Comparison of ENCODE assay signal across 20 cellular contexts in genomic region chr6:17054647-17055046, GRCh38. TPM values are rescaled to one million over a fixed set of nuclear protein-coding genes. Genes with fewer than 3 reads are reported as not detected.
"Had no signal": no experiment of that assay in that cellular context is flagged by ENCODE, and none has a peak within 500 bp of the region (broad histone marks: within the 10 kb centered on the region; RNA-seq: fewer than 3 reads in every experiment).

No MANE protein-coding gene starts in this region.

- H3K4me3 ChIP-seq: dorsolateral prefrontal cortex, esophagus muscularis mucosa, right atrium auricular region, skin epidermis, stomach, testis had no signal

- H3K27me3 ChIP-seq: dorsolateral prefrontal cortex, esophagus muscularis mucosa, right atrium auricular region, stomach, testis had no signal

- DNase-seq: activated B cell treated with CpG ODN at 0.5 μM for 24 hours; activated CD4-positive, alpha-beta T cell treated with anti-CD3 and anti-CD28 coated beads, Interleukin-2, amount 50 U/mL, for 1 hour; activated naive CD4-positive, alpha-beta T cell treated with anti-CD3 and anti-CD28 coated beads, Interleukin-2, amount 50 U/mL, for 16 hours; activated T-cell treated with anti-CD3 and anti-CD28 coated beads for 4 hours; dorsolateral prefrontal cortex; endodermal cell; hypothalamus; mesendoderm; posterior cingulate gyrus; stomach; testis had no signal

- ATAC-seq: natural killer cell treated with Interleukin-12 subunit alpha and Interleukin-12 subunit beta and Interleukin-15 and Interleukin-18, amount 100 ng/mL, for 72 hours had no signal

- H3K9me3 Mint-ChIP-seq: activated B cell treated with CpG ODN at 0.5 μM for 24 hours; endodermal cell; natural killer cell treated with Interleukin-12 subunit alpha and Interleukin-12 subunit beta and Interleukin-15 and Interleukin-18, amount 100 ng/mL, for 72 hours; T-helper 2 cell treated with Interferon-gamma antibody and Interleukin-4, amounts not matched to agents 5 μg/mL and 100 μg/mL, for 36 hours had no signal

- H3K4me1 Mint-ChIP-seq: activated B cell treated with CpG ODN at 0.5 μM for 24 hours, endodermal cell had no signal

- H3K4me3 Mint-ChIP-seq: activated B cell treated with CpG ODN at 0.5 μM for 24 hours; endodermal cell; natural killer cell treated with Interleukin-12 subunit alpha and Interleukin-12 subunit beta and Interleukin-15 and Interleukin-18, amount 100 ng/mL, for 72 hours; T-helper 2 cell treated with Interferon-gamma antibody and Interleukin-4, amounts not matched to agents 5 μg/mL and 100 μg/mL, for 36 hours had no signal

- H3K4me1 ChIP-seq: esophagus muscularis mucosa, stomach, testis had no signal

- H3K9me3 ChIP-seq: esophagus muscularis mucosa, right atrium auricular region, stomach, testis had no signal

- H3K36me3 ChIP-seq: esophagus muscularis mucosa, right atrium auricular region, stomach had no signal

- H3K36me3 Mint-ChIP-seq: natural killer cell treated with Interleukin-12 subunit alpha and Interleukin-12 subunit beta and Interleukin-15 and Interleukin-18, amount 100 ng/mL, for 72 hours had no signal

- H3K27ac ChIP-seq: dorsolateral prefrontal cortex, esophagus muscularis mucosa, right atrium auricular region, stomach, testis had no signal

RNA-seq across cellular contexts. Expression of gene STMND1, which starts 47.2 kb away (rescaled TPM):
- total RNA-seq: activated B cell treated with CpG ODN at 0.5 μM for 24 hours; cardiac septum; esophagus muscularis mucosa; kidney epithelial cell; liver; natural killer cell treated with Interleukin-12 subunit alpha and Interleukin-12 subunit beta and Interleukin-15 and Interleukin-18, amount 100 ng/mL, for 72 hours; right atrium auricular region; stomach; ureter had no signal
- polyA plus RNA-seq: stomach had no signal
